30 cellular contexts compared by ENCODE assay signal in genomic region chr17:62678214-62678919, GRCh38.
"Had no signal": no experiment of that assay in that cellular context is flagged by ENCODE, and none has a peak within 500 bp of the region (broad histone marks: within the 10 kb centered on the region; RNA-seq: fewer than 3 reads in every experiment).

No MANE protein-coding gene starts in this region.

- FAIRE-seq: bronchial epithelial cell had no signal

- DNase-seq: activated CD4-positive, alpha-beta T cell treated with anti-CD3 and anti-CD28 coated beads for 48 hours; activated CD4-positive, alpha-beta T cell treated with anti-CD3 and anti-CD28 coated beads, Interleukin-2, amount 50 U/mL, for 4 hours; activated CD4-positive, CD25-positive, alpha-beta regulatory T cell treated with anti-CD3 and anti-CD28 coated beads, Interleukin-2, amount 50 U/mL, for 72 hours; activated CD8-positive, alpha-beta T cell treated with anti-CD3 and anti-CD28 coated beads, Interleukin-2, amount 10 ng/mL, durations not matched to agents 7 days and 5 days; activated effector memory CD4-positive, alpha-beta T cell treated with Interleukin-2 at 50 U/mL for 16 hours; activated naive CD4-positive, alpha-beta T cell; activated T-cell treated with anti-CD3 and anti-CD28 coated beads, Interleukin-2, amount 50 U/mL, for 24 hours; amniotic stem cell; body of pancreas; central memory CD4-positive, alpha-beta T cell; Karpas-422; MM.1S; NCI-H1105 treated with DMSO at 0.1 percent for 48 hours; NCI-H146; NCI-H187 treated with DMSO at 0.1 percent for 48 hours; NCI-H2081 treated with DMSO at 0.1 percent for 48 hours; NCI-H2227 treated with DMSO at 0.1 percent for 48 hours; NCI-H446 treated with DMSO at 0.1 percent for 48 hours; NCI-H524 treated with DMSO at 0.1 percent for 48 hours; NCI-H774; NK-92 treated with Interleukin-12 subunit alpha and Interleukin-12 subunit beta, amount 100 ng/mL, for 24 hours; OCI-M1; Right ventricle myocardium superior; RPMI8226; SJCRH30 had no signal

- H3K27ac ChIP-seq: ascending aorta, body of pancreas, SJCRH30 had no signal

- H3K4me1 ChIP-seq: body of pancreas, SJCRH30 had no signal

- H3K9me3 ChIP-seq: ascending aorta, body of pancreas, SJCRH30 had no signal

- H3K36me3 ChIP-seq: SJCRH30 had no signal

- ATAC-seq: activated CD8-positive, alpha-beta T cell treated with anti-CD3 and anti-CD28 coated beads, Interleukin-2, amount 10 ng/mL, durations not matched to agents 7 days and 5 days; body of pancreas; K562; Panc1; WTC11 had no signal

- H3K4me3 ChIP-seq: ascending aorta, body of pancreas, K562, SJCRH30 had no signal

- H3K27me3 ChIP-seq: ascending aorta, body of pancreas, SJCRH30 had no signal
